Comparison of ENCODE assay signal across 8 cellular contexts in genomic region chr6:14046476-14047068, GRCh38.
DNase-seq lines count a peak whose midpoint lies in the region; TF ChIP-seq lines count a peak whose summit lies in the region.

No MANE protein-coding gene starts in this region.

- H4K20me1 ChIP-seq in osteoblast (ENCODE audit: insufficient read depth, low read length) = no peaks in the 10 kb centered on the region

- H3K4me3 ChIP-seq in osteoblast (ENCODE audit: insufficient read depth, low read length) = no peak overlapping the region

- TF ChIP-seq CTCF in GM20000 (IDR thresholded peaks at IDR 0.05; ENCODE audit: extremely low read depth, missing control alignments) (peak; percentile 76), osteoblast (IDR thresholded peaks at IDR 0.05; ENCODE audit: extremely low read depth, low read depth, low read length) (peak; percentile 79)

- H3K27me3 ChIP-seq in osteoblast (ENCODE audit: insufficient read depth, low read length) = peaks cover 11% of the 10 kb centered on the region

- DNase-seq in COLO668 (lab: John Stamatoyannopoulos, UW; ENCODE audit: unreplicated experiment) = peak; percentile 25
- DNase-seq in GM20000 (ENCODE audit: low spot score) = peak; percentile 66
- peak; percentile 64 for DNase-seq in NCI-H2171 treated with DMSO at 0.1 percent for 48 hours (lab: John Stamatoyannopoulos, UW)
- DNase-seq in activated CD4-positive, alpha-beta T cell treated with anti-CD3 and anti-CD28 coated beads, Interleukin-2, amount 50 U/mL, for 4 hours = peak; percentile 23 to 32
- DNase-seq in erythroblast (lab: John Stamatoyannopoulos, UW) = peak; percentile 33 to 67
- DNase-seq in osteoblast (ENCODE audit: insufficient read length, low spot score, missing footprints) = no peak
- DNase-seq in epidermal melanocyte (ENCODE audit: insufficient read length, low spot score) = no peak
- DNase-seq in foreskin melanocyte = no peak

- H3K4me1 ChIP-seq in osteoblast (ENCODE audit: insufficient read depth, low read length) = no peaks in the 10 kb centered on the region

- H3K79me2 ChIP-seq in osteoblast (ENCODE audit: insufficient read depth, low read length) = no peaks in the 10 kb centered on the region

- no peak overlapping the region for H3K27ac ChIP-seq in osteoblast (ENCODE audit: low read depth, low read length)

- H3K9me3 ChIP-seq in osteoblast (ENCODE audit: low read depth, low read length) = no peaks in the 10 kb centered on the region

- no peak overlapping the region for H3K4me2 ChIP-seq in osteoblast (ENCODE audit: insufficient read depth, low read length)

- H2AFZ ChIP-seq in osteoblast (ENCODE audit: low read length) = no peak overlapping the region

- TF ChIP-seq POLR2A in erythroblast (IDR thresholded peaks at IDR 0.05; ENCODE audit: low read length) = no peak

- no peaks in the 10 kb centered on the region for H3K36me3 ChIP-seq in osteoblast (ENCODE audit: insufficient read depth, low read length)

Comparison
In these comparisons a context has a peak if more than half of its experiments do, and no peak if none do; other contexts are left out.
1. DNase-seq: peak in COLO668 (single experiment), GM20000 (single experiment), NCI-H2171 treated with DMSO at 0.1 percent for 48 hours (single experiment), activated CD4-positive, alpha-beta T cell treated with anti-CD3 and anti-CD28 coated beads, Interleukin-2, amount 50 U/mL, for 4 hours (2 of 2) and erythroblast (2 of 2); none in osteoblast (single experiment), epidermal melanocyte (single experiment) and foreskin melanocyte (single experiment).